In genomic region chr20:58236612-58237317, GRCh38 we compare ENCODE assay signal across 8 cellular contexts. TPM values are rescaled to one million over a fixed set of nuclear protein-coding genes. Genes with fewer than 3 reads are reported as not detected.
DNase-seq lines count a peak whose midpoint lies in the region; ATAC-seq and TF ChIP-seq lines count a peak whose summit lies in the region.

No MANE protein-coding gene starts in this region.

- peaks cover 18% of the 10 kb centered on the region for H3K27me3 ChIP-seq in SJSA1 (replicated peaks)
- no peaks in the 10 kb centered on the region for H3K27me3 ChIP-seq in suprapubic skin

- H3K4me1 ChIP-seq in SJSA1 (replicated peaks) (peaks cover 18% of the 10 kb centered on the region), suprapubic skin (peaks cover 9% of the 10 kb centered on the region)

- no peaks in the 10 kb centered on the region for H3K36me3 ChIP-seq in SJSA1
- peaks cover 14% of the 10 kb centered on the region for H3K36me3 ChIP-seq in suprapubic skin

- 2% methylated on average over 43 of the region's 43 CpGs for WGBS in suprapubic skin

- H3K4me3 Mint-ChIP-seq in activated naive CD4-positive, alpha-beta T cell treated with anti-CD3 and anti-CD28 coated beads for 36 hours = peak overlapping the region; percentile 83

- H3K27ac Mint-ChIP-seq in activated naive CD4-positive, alpha-beta T cell treated with anti-CD3 and anti-CD28 coated beads for 36 hours = peak overlapping the region; percentile 88

- no peak for TF ChIP-seq POLR2A in suprapubic skin (IDR thresholded peaks at IDR 0.05)

- CTCF ChIA-PET in activated naive CD4-positive, alpha-beta T cell treated with anti-CD3 and anti-CD28 coated beads for 36 hours (lab: Charles Lee) = interaction anchor here (0.6 to 3.4 kb wide), 12 partner anchors 10 to 544 kb away, joined by 3 to 9 read pairs (median 4); partner anchors contain the start of gene VAPB

- DNase-seq in DMS53 (lab: John Stamatoyannopoulos, UW) (peak; percentile 73), LHCN-M2 (ENCODE audit: low read depth) (peak; percentile 70), SJSA1 (ENCODE audit: low read depth in 1 of 2, low spot score in 2 of 2) (peak; percentile 74 to 79), glomerular visceral epithelial cell (ENCODE audit: extremely low spot score) (peak; percentile 76), omental fat pad (ENCODE audit: low spot score) (peak; percentile 83), suprapubic skin (ENCODE audit: low spot score in 2 of 2) (peak in 1 of 2 donors; percentile 80)
- DNase-seq in activated naive CD4-positive, alpha-beta T cell treated with anti-CD3 and anti-CD28 coated beads for 36 hours = peak; percentile 91

- peak overlapping the region; percentile 25; the same call in 1 of the 2 replicates for H3K27ac ChIP-seq in SJSA1
- no peak overlapping the region for H3K27ac ChIP-seq in suprapubic skin

- intact Hi-C loops in activated naive CD4-positive, alpha-beta T cell treated with anti-CD3 and anti-CD28 coated beads for 36 hours (cut with micrococcal nuclease) = loop anchor here (1.0 to 5.0 kb wide), 7 partner anchors 71 to 616 kb away; partner anchors contain the start of genes GNAS, GNAS-AS1, NPEPL1 and VAPB

- no peaks in the 10 kb centered on the region for H3K9me3 ChIP-seq in SJSA1 (replicated peaks)
- no peaks in the 10 kb centered on the region for H3K9me3 ChIP-seq in suprapubic skin

- H3K36me3 Mint-ChIP-seq in activated naive CD4-positive, alpha-beta T cell treated with anti-CD3 and anti-CD28 coated beads for 36 hours (ENCODE audit: low read depth) = peaks cover 4% of the 10 kb centered on the region

- no peaks in the 10 kb centered on the region for H3K9me3 Mint-ChIP-seq in activated naive CD4-positive, alpha-beta T cell treated with anti-CD3 and anti-CD28 coated beads for 36 hours

- ATAC-seq in GM21619 (IDR thresholded peaks at IDR 0.05; ENCODE audit: unreplicated experiment) (peak; percentile 84), omental fat pad (ENCODE audit: low FRiP score) (peak; percentile 86)

- H3K4me3 ChIP-seq in SJSA1 (peak overlapping the region; percentile 39), suprapubic skin (peak overlapping the region; percentile 51)

- TF ChIP-seq EP300 in suprapubic skin (IDR thresholded peaks at IDR 0.05) = no peak

- peaks cover 23% of the 10 kb centered on the region for H3K4me1 Mint-ChIP-seq in activated naive CD4-positive, alpha-beta T cell treated with anti-CD3 and anti-CD28 coated beads for 36 hours (ENCODE audit: low read depth)

- no peaks in the 10 kb centered on the region for H3K27me3 Mint-ChIP-seq in activated naive CD4-positive, alpha-beta T cell treated with anti-CD3 and anti-CD28 coated beads for 36 hours (ENCODE audit: low read depth)

- peak in 1 of 3 donors; percentile 80 for TF ChIP-seq CTCF in omental fat pad (IDR thresholded peaks at IDR 0.05)
- TF ChIP-seq CTCF in suprapubic skin (IDR thresholded peaks at IDR 0.05) = peak; percentile 68 to 96

RNA-seq across cellular contexts. Expression of gene ANKRD60, which starts 8.3 kb away (rescaled TPM):
- total RNA-seq in LHCN-M2 (2014; rRNA removed) (not detected in 2 replicates), omental fat pad (not detected), suprapubic skin (not detected)
- polyA plus RNA-seq in LHCN-M2 (2012) = not detected
- total RNA-seq in SJSA1 (2014; rRNA removed; shearing (Covaris generic)) = not detected in 2 replicates
- total RNA-seq in activated naive CD4-positive, alpha-beta T cell treated with anti-CD3 and anti-CD28 coated beads for 36 hours = not detected
